ENCODE assay signal across 30 cellular contexts in the genomic region with DNA sequence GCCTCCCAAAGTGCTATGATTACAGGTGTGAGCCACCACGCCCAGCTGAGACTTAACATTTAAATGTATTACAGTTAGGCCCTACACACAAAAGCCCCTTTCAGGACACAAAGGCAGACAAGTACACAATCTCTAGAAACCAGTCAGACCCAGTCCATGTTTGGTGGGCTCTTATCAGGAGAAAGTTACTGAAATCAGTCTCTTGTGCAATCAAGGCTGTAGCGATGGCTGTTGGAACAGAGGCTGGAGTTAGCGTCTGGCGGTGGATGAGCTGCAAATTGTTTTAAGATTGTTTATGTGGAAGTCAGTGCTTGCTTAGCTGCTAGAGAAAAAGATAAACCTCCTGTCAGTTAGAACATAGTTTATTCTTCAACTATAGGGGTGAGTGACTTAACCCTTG.
"Had no signal": no experiment of that assay in that cellular context is flagged by ENCODE, and none has a peak within 500 bp of the region (broad histone marks: within the 10 kb centered on the region; RNA-seq: fewer than 3 reads in every experiment).

No MANE protein-coding gene starts in this region.

- H3K4me3 ChIP-seq: Peyer's patch, SJSA1 had no signal

- H3K27me3 ChIP-seq: brain microvascular endothelial cell, Peyer's patch, SJSA1 had no signal

- H3K36me3 Mint-ChIP-seq: activated naive CD8-positive, alpha-beta T cell; T-cell had no signal

- ATAC-seq: activated CD4-positive, alpha-beta T cell treated with anti-CD3 and anti-CD28 coated beads for 36 hours; activated T-helper 17 cell treated with anti-CD3 and anti-CD28 coated beads, Interleukin-2, amount 50 U/mL, for 72 hours; T-cell had no signal

- H3K4me1 Mint-ChIP-seq: activated CD4-positive, alpha-beta memory T cell treated with anti-CD3 and anti-CD28 coated beads, Interleukin-2, amount 10 ng/mL, durations not matched to agents 7 days and 5 days; activated CD4-positive, alpha-beta T cell treated with anti-CD3 and anti-CD28 coated beads for 36 hours; activated T-helper 17 cell treated with anti-CD3 and anti-CD28 coated beads, Interleukin-2, amount 50 U/mL, for 72 hours; T-cell had no signal

- H3K27ac ChIP-seq: brain microvascular endothelial cell, Peyer's patch, RWPE1, SJSA1, VCaP had no signal

- H3K27me3 Mint-ChIP-seq: activated CD4-positive, alpha-beta memory T cell treated with anti-CD3 and anti-CD28 coated beads, Interleukin-2, amount 10 ng/mL, durations not matched to agents 7 days and 5 days; activated CD4-positive, alpha-beta T cell treated with anti-CD3 and anti-CD28 coated beads for 36 hours; activated naive CD8-positive, alpha-beta T cell; activated T-helper 17 cell treated with anti-CD3 and anti-CD28 coated beads, Interleukin-2, amount 50 U/mL, for 72 hours; T-cell had no signal

- H3K36me3 ChIP-seq: brain microvascular endothelial cell, Peyer's patch, SJSA1 had no signal

- H3K27ac Mint-ChIP-seq: activated CD4-positive, alpha-beta memory T cell treated with anti-CD3 and anti-CD28 coated beads, Interleukin-2, amount 10 ng/mL, durations not matched to agents 7 days and 5 days; activated CD4-positive, alpha-beta T cell treated with anti-CD3 and anti-CD28 coated beads for 36 hours; activated naive CD4-positive, alpha-beta T cell treated with anti-CD3 and anti-CD28 coated beads for 36 hours; activated naive CD8-positive, alpha-beta T cell; activated T-helper 17 cell treated with anti-CD3 and anti-CD28 coated beads, Interleukin-2, amount 50 U/mL, for 72 hours; T-cell had no signal

- H3K4me3 Mint-ChIP-seq: activated CD4-positive, alpha-beta memory T cell treated with anti-CD3 and anti-CD28 coated beads, Interleukin-2, amount 10 ng/mL, durations not matched to agents 7 days and 5 days; activated CD4-positive, alpha-beta T cell treated with anti-CD3 and anti-CD28 coated beads for 36 hours; activated naive CD4-positive, alpha-beta T cell treated with anti-CD3 and anti-CD28 coated beads for 36 hours; activated naive CD8-positive, alpha-beta T cell; activated T-helper 17 cell treated with anti-CD3 and anti-CD28 coated beads, Interleukin-2, amount 50 U/mL, for 72 hours; T-cell had no signal

- H3K4me1 ChIP-seq: Peyer's patch, SJSA1 had no signal

- DNase-seq: activated CD4-positive, alpha-beta memory T cell treated with anti-CD3 and anti-CD28 coated beads, Interleukin-2, amount 10 ng/mL, durations not matched to agents 7 days and 5 days; activated CD4-positive, alpha-beta T cell treated with anti-CD3 and anti-CD28 coated beads for 36 hours; activated CD4-positive, alpha-beta T cell treated with anti-CD3 and anti-CD28 coated beads, Interleukin-2, amount 50 U/mL, for 1 hour; activated gamma-delta T cell; activated naive CD4-positive, alpha-beta T cell treated with anti-CD3 and anti-CD28 coated beads for 36 hours; activated T-cell treated with anti-CD3 and anti-CD28 coated beads for 4 hours; activated T-cell treated with anti-CD3 and anti-CD28 coated beads, Interleukin-2, amount 50 U/mL, for 48 hours; amygdala; brain microvascular endothelial cell; cerebellar nuclear complex; KG1; NCI-H1092; NCI-H1417; NCI-H1694; NCI-H2029; NCI-H2107; NCI-H2171 treated with DMSO at 0.1 percent for 48 hours; NCI-H345; NCI-H510A; NCI-H69; NK-92 treated with Interleukin-12 subunit alpha and Interleukin-12 subunit beta, amount 100 ng/mL, for 24 hours; Peyer's patch; SHP77; T-cell; T-helper 2 cell had no signal

- H3K9me3 ChIP-seq: Peyer's patch had no signal
